Comparison of ENCODE assay signal across 8 cellular contexts in the genomic region with DNA sequence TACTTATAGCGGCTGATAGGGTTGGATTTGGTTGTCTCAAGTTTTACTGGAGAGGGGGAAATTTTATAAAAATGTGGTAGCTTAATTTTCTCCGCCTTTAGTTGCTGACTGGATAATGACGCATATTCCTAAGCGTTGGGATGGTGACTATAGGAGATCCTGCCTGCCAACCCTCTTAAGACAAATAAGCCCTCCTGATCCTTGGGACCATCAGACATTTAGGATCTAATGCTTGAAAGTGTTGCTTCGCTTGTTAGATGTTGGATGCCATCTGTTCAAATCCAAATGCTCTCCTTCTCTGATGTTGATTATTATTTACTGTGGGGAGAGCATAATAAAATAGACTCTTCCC. TPM values are rescaled to one million over a fixed set of nuclear protein-coding genes. Genes with fewer than 3 reads are reported as not detected.
A peak's percentile ranks its signal among the peaks of the same experiment; 100 is the strongest.
DNase-seq lines count a peak whose midpoint lies in the region; TF ChIP-seq lines count a peak whose summit lies in the region.

No MANE protein-coding gene starts in this region.

- intact Hi-C loops in dorsolateral prefrontal cortex (cut with DNase I) = loop anchor here (10.0 kb wide), 2 partner anchors 210 to 340 kb away; a partner anchor contains a TSS

- H3K4me3 ChIP-seq in dorsolateral prefrontal cortex (peak overlapping the region; percentile 62 to 100 (median 93)), neural progenitor cell (peak overlapping the region; percentile 99)

- peaks cover 9% of the 10 kb centered on the region for H3K36me3 Mint-ChIP-seq in neural progenitor cell

- H3K27me3 Mint-ChIP-seq in neural progenitor cell (ENCODE audit: insufficient read depth, low read depth) = peaks cover 8% of the 10 kb centered on the region

- peak; percentile 24 for DNase-seq in COR-L47 (lab: John Stamatoyannopoulos, UW)
- peak; percentile 40 to 70 for DNase-seq in NCI-H524 (lab: John Stamatoyannopoulos, UW)
- no peak for DNase-seq in dorsolateral prefrontal cortex
- DNase-seq in neural progenitor cell (ENCODE audit: low spot score) = peak; percentile 3
- DNase-seq in T-helper 9 cell = no peak
- no peak for DNase-seq in NCI-H1436 treated with DMSO at 0.1 percent for 48 hours (lab: John Stamatoyannopoulos, UW)
- no peak for DNase-seq in NCI-H2196 treated with DMSO at 0.1 percent for 48 hours (lab: John Stamatoyannopoulos, UW; ENCODE audit: unreplicated experiment)
- no peak for DNase-seq in NCI-H510A treated with DMSO at 0.1 percent for 48 hours (lab: John Stamatoyannopoulos, UW)

- H3K27me3 ChIP-seq in dorsolateral prefrontal cortex (no peaks in the 10 kb centered on the region), neural progenitor cell (peaks cover 19% of the 10 kb centered on the region)

- peak in 1 of 56 donors; percentile 3 for TF ChIP-seq CTCF in dorsolateral prefrontal cortex (IDR thresholded peaks at IDR 0.05 in 54 of 56, conservative IDR thresholded peaks at IDR 0.05 in 2 of 56; ENCODE audit: low read depth in 1 of 56, partially characterized antibody in 56 of 56)
- TF ChIP-seq CTCF in neural progenitor cell (IDR thresholded peaks at IDR 0.05) = no peak

- H3K9me3 Mint-ChIP-seq in neural progenitor cell = no peaks in the 10 kb centered on the region

- H3K27ac ChIP-seq in dorsolateral prefrontal cortex (peak overlapping the region in 46 of 59 donors; percentile 0 to 98 (median 56)), neural progenitor cell (no peak overlapping the region)

- H3F3A ChIP-seq in neural progenitor cell (ENCODE audit: low read depth) = peaks cover 12% of the 10 kb centered on the region

- peak overlapping the region; percentile 80 for H3K4me2 ChIP-seq in neural progenitor cell

- peaks cover 60% of the 10 kb centered on the region for H3K79me2 ChIP-seq in neural progenitor cell (ENCODE audit: low read depth)

- H3K4me1 ChIP-seq in neural progenitor cell = peaks cover 25% of the 10 kb centered on the region

- H3K4me3 Mint-ChIP-seq in neural progenitor cell = peak overlapping the region; percentile 100

- peaks cover 57% of the 10 kb centered on the region for H4K20me1 ChIP-seq in neural progenitor cell (ENCODE audit: low read depth)

- H3K9me3 ChIP-seq in neural progenitor cell (ENCODE audit: low read depth) = no peaks in the 10 kb centered on the region

- no peak overlapping the region for H2AFZ ChIP-seq in neural progenitor cell (replicated peaks)

- peak overlapping the region; percentile 12 for H3K9ac ChIP-seq in neural progenitor cell

- no peak overlapping the region for H3K27ac Mint-ChIP-seq in neural progenitor cell

- H3K4me1 Mint-ChIP-seq in neural progenitor cell = peaks cover 31% of the 10 kb centered on the region

- no peaks in the 10 kb centered on the region for H3K36me3 ChIP-seq in neural progenitor cell

RNA-seq across cellular contexts. Expression of a gene that starts 2.2 kb away (rescaled TPM):
- total RNA-seq in dorsolateral prefrontal cortex (100 to 1,000 TPM in 119 of 120 experiments, 10 to 100 TPM in 1; 98.7 to 270 (median 178) TPM), neural progenitor cell (ENCODE audit: low replicate concordance) (49.5 and 70.4 TPM in 2 replicates)

Comparison
In these comparisons a context has a peak if more than half of its experiments do, and no peak if none do; other contexts are left out.
1. DNase-seq: peak in COR-L47 (single experiment), NCI-H524 (2 of 2) and neural progenitor cell (single experiment); none in dorsolateral prefrontal cortex (0 of 10), T-helper 9 cell (single experiment), NCI-H1436 treated with DMSO at 0.1 percent for 48 hours (single experiment), NCI-H2196 treated with DMSO at 0.1 percent for 48 hours (single experiment) and NCI-H510A treated with DMSO at 0.1 percent for 48 hours (single experiment).